9 cellular contexts compared by ENCODE assay signal in the genomic region with DNA sequence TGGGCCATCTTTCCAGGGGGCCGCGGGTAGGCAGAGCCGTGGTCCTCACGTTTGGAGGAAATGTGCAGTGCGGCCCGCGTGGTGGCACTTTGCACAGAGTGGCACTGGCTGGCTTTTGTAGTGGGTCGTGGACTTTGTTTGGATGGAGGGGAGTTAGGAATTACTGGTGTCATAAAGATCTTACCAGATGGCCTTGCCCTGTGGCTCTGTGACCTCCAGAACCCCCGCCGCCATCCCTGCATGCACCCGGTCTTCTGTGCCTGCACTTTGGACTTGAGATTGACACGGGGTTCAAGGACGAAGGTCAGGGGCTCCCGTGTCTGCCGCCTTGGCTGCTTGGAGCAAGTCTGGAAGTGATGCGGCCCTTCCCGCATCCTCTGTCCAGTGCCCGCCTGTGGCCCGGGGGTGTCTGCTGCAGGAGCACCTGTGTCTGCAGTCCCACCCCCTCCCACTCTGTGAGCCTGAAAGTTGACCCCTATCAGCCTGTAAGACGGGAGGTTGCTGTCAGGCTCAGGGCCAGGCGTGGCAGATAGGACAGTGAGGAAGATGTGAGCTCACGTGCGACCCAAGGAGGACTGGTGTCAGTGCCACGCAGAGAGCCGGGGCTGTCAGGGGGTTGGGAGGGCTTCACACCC. TPM values are rescaled to one million over a fixed set of nuclear protein-coding genes. Genes with fewer than 3 reads are reported as not detected.
DNase-seq lines count a peak whose midpoint lies in the region; ATAC-seq and TF ChIP-seq lines count a peak whose summit lies in the region.
"Had no signal": no experiment of that assay in that cellular context is flagged by ENCODE, and none has a peak within 500 bp of the region (broad histone marks: within the 10 kb centered on the region; RNA-seq: fewer than 3 reads in every experiment).

No MANE protein-coding gene starts in this region.

- H3K4me3 Mint-ChIP-seq in IgD-negative memory B cell = peak overlapping the region in 3 of 4 donors; percentile 61 to 91 (median 73)
- peak overlapping the region; percentile 89 for H3K4me3 Mint-ChIP-seq in endothelial cell (ENCODE audit: unreplicated experiment)
- H3K4me3 Mint-ChIP-seq in nephron progenitor cell = peak overlapping the region; percentile 88
- no peak overlapping the region for H3K4me3 Mint-ChIP-seq in activated naive CD4-positive, alpha-beta T cell treated with anti-CD3 and anti-CD28 coated beads, Interleukin-2, amount 10 ng/mL, durations not matched to agents 7 days and 5 days

- H3K9me3 Mint-ChIP-seq in IgD-negative memory B cell (no peaks in the 10 kb centered on the region), endothelial cell (ENCODE audit: unreplicated experiment) (no peaks in the 10 kb centered on the region), nephron progenitor cell (no peaks in the 10 kb centered on the region)
- no peaks in the 10 kb centered on the region for H3K9me3 Mint-ChIP-seq in activated naive CD4-positive, alpha-beta T cell treated with anti-CD3 and anti-CD28 coated beads, Interleukin-2, amount 10 ng/mL, durations not matched to agents 7 days and 5 days

- ATAC-seq in HG03025 (IDR thresholded peaks at IDR 0.05; ENCODE audit: low FRiP score, unreplicated experiment) = no peak

- H3K27me3 Mint-ChIP-seq in IgD-negative memory B cell (peaks cover 17% of the 10 kb centered on the region), endothelial cell (ENCODE audit: unreplicated experiment) (peaks cover 14% of the 10 kb centered on the region), nephron progenitor cell (ENCODE audit: low read depth, poor library complexity) (peaks cover 14% of the 10 kb centered on the region)
- peaks cover 95% of the 10 kb centered on the region for H3K27me3 Mint-ChIP-seq in activated naive CD4-positive, alpha-beta T cell treated with anti-CD3 and anti-CD28 coated beads, Interleukin-2, amount 10 ng/mL, durations not matched to agents 7 days and 5 days

- H3K36me3 Mint-ChIP-seq in IgD-negative memory B cell (no peaks in the 10 kb centered on the region), endothelial cell (ENCODE audit: low read depth, unreplicated experiment) (no peaks in the 10 kb centered on the region), nephron progenitor cell (ENCODE audit: low read depth) (no peaks in the 10 kb centered on the region)
- no peaks in the 10 kb centered on the region for H3K36me3 Mint-ChIP-seq in activated naive CD4-positive, alpha-beta T cell treated with anti-CD3 and anti-CD28 coated beads, Interleukin-2, amount 10 ng/mL, durations not matched to agents 7 days and 5 days

- peak overlapping the region in 1 of 3 donors; percentile 59 for H3K27ac Mint-ChIP-seq in IgD-negative memory B cell
- H3K27ac Mint-ChIP-seq in endothelial cell (ENCODE audit: unreplicated experiment) = peak overlapping the region; percentile 84
- H3K27ac Mint-ChIP-seq in nephron progenitor cell = no peak overlapping the region
- H3K27ac Mint-ChIP-seq in activated naive CD4-positive, alpha-beta T cell treated with anti-CD3 and anti-CD28 coated beads, Interleukin-2, amount 10 ng/mL, durations not matched to agents 7 days and 5 days = no peak overlapping the region

- H3K9me3 ChIP-seq in AG04450 (ENCODE audit: control insufficient read depth, insufficient read depth, low read length) = no peaks in the 10 kb centered on the region

- DNase-seq in AG04450 (ENCODE audit: low read depth, low spot score) (no peak), endothelial cell (ENCODE audit: low spot score) (no peak), nephron progenitor cell (no peak), Kasumi-1 (lab: John Stamatoyannopoulos, UW) (no peak), GM10248 (ENCODE audit: extremely low spot score) (no peak)
- DNase-seq in activated naive CD4-positive, alpha-beta T cell treated with anti-CD3 and anti-CD28 coated beads, Interleukin-2, amount 10 ng/mL, durations not matched to agents 7 days and 5 days = no peak
- DNase-seq: NCI-H748 treated with DMSO at 0.1 percent for 48 hours had no signal

- H3K27ac ChIP-seq in AG04450 (ENCODE audit: low read depth, low read length) = no peak overlapping the region

- POLR2A ChIA-PET in AG04450 (lab: Yijun Ruan, JAX) (no interaction called here), GM10248 (lab: Yijun Ruan, JAX) (no interaction called here)

- TF ChIP-seq CTCF in AG04450 (IDR thresholded peaks at IDR 0.05; ENCODE audit: low read depth, low read length) = no peak
- no peak for TF ChIP-seq CTCF in endothelial cell (IDR thresholded peaks at IDR 0.05; ENCODE audit: unreplicated experiment)
- TF ChIP-seq CTCF in nephron progenitor cell (IDR thresholded peaks at IDR 0.05) = no peak
- TF ChIP-seq CTCF in GM10248 (IDR thresholded peaks at IDR 0.05; ENCODE audit: control extremely low read depth, extremely low read depth, low read depth, missing control alignments) = no peak

- H3K4me3 ChIP-seq in AG04450 (ENCODE audit: low read depth, low read length) = peak overlapping the region; percentile 87

- CTCF ChIA-PET in AG04450 (lab: Charles Lee) = no interaction called here
- CTCF ChIA-PET in GM10248 (lab: Yijun Ruan, JAX) = interaction anchor here (0.7 to 4.7 kb wide), 7 partner anchors 8 to 146 kb away, joined by 3 to 20 read pairs (median 9); no protein-coding TSS in a partner anchor
- CTCF ChIA-PET in activated naive CD4-positive, alpha-beta T cell treated with anti-CD3 and anti-CD28 coated beads, Interleukin-2, amount 10 ng/mL, durations not matched to agents 7 days and 5 days (lab: Charles Lee) = interaction anchor here (0.9 to 1.6 kb wide), 3 partner anchors 12 to 67 kb away, joined by 3 to 5 read pairs (median 3); no protein-coding TSS in a partner anchor

- H3K4me1 Mint-ChIP-seq in IgD-negative memory B cell (peaks cover 6 to 19% (median 19%) of the 10 kb centered on the region in 3 donors), endothelial cell (ENCODE audit: unreplicated experiment) (peaks cover 19% of the 10 kb centered on the region), nephron progenitor cell (peaks cover 18% of the 10 kb centered on the region)
- H3K4me1 Mint-ChIP-seq in activated naive CD4-positive, alpha-beta T cell treated with anti-CD3 and anti-CD28 coated beads, Interleukin-2, amount 10 ng/mL, durations not matched to agents 7 days and 5 days = peaks cover 29% of the 10 kb centered on the region

- no peaks in the 10 kb centered on the region for H3K27me3 ChIP-seq in AG04450 (ENCODE audit: control insufficient read depth, insufficient read depth, low read length)

RNA-seq across cellular contexts. Expression of a gene that starts 2.2 kb away (rescaled TPM):
- polyA plus RNA-seq in AG04450 (2011; rRNA removed) = 8.9 and 17.2 TPM in 2 replicates
- 15.2 and 22.2 TPM in 2 replicates for polyA minus RNA-seq in AG04450 (2011; rRNA and poly(A)+ RNA removed)
- 0.30 TPM for polyA plus RNA-seq in IgD-negative memory B cell
- 35.8 TPM for total RNA-seq in endothelial cell (ENCODE audit: unreplicated experiment)

RNA-seq across cellular contexts. Expression of a gene that starts 34.1 kb away (rescaled TPM):
- polyA plus RNA-seq in AG04450 (2011; rRNA removed) (317 and 392 TPM in 2 replicates), IgD-negative memory B cell (443 TPM)
- 348 and 444 TPM in 2 replicates for polyA minus RNA-seq in AG04450 (2011; rRNA and poly(A)+ RNA removed)
- total RNA-seq in endothelial cell (ENCODE audit: unreplicated experiment) = 343 TPM

RNA-seq across cellular contexts. Expression of a gene that starts 39.4 kb away (rescaled TPM):
- polyA plus RNA-seq in AG04450 (2011; rRNA removed) = not detected in 2 replicates
- not detected in 2 replicates for polyA minus RNA-seq in AG04450 (2011; rRNA and poly(A)+ RNA removed)
- not detected for polyA plus RNA-seq in IgD-negative memory B cell
- not detected for total RNA-seq in endothelial cell (ENCODE audit: unreplicated experiment)
